32 cellular contexts compared by ENCODE assay signal in genomic region chr12:59847127-59847526, GRCh38.
"Had no signal": no experiment of that assay in that cellular context is flagged by ENCODE, and none has a peak within 500 bp of the region (broad histone marks: within the 10 kb centered on the region; RNA-seq: fewer than 3 reads in every experiment).

No MANE protein-coding gene starts in this region.

- H3K27ac Mint-ChIP-seq: activated B cell treated with CpG ODN at 0.5 μM for 24 hours; activated CD8-positive, alpha-beta T cell treated with anti-CD3 and anti-CD28 coated beads for 36 hours; activated naive CD8-positive, alpha-beta T cell; activated T-helper 17 cell treated with anti-CD3 and anti-CD28 coated beads, Interleukin-2, amount 50 U/mL, for 72 hours; effector memory CD8-positive, alpha-beta T cell; T-helper 17 cell; T-helper 2 cell treated with Interferon-gamma antibody and Interleukin-4, amounts not matched to agents 5 μg/mL and 100 μg/mL, for 36 hours had no signal

- H3K9me3 ChIP-seq: gastrocnemius medialis, heart left ventricle had no signal

- H3K27ac ChIP-seq: brain microvascular endothelial cell, epithelial cell of prostate, gastrocnemius medialis, heart left ventricle, WERI-Rb-1 had no signal

- ATAC-seq: activated CD4-positive, CD25-positive, alpha-beta regulatory T cell treated with anti-CD3 and anti-CD28 coated beads, Interleukin-2, amount 50 U/mL, for 24 hours; activated CD8-positive, alpha-beta T cell treated with anti-CD3 and anti-CD28 coated beads for 36 hours; activated T-cell treated with anti-CD3 and anti-CD28 coated beads, Interleukin-2, amount 50 U/mL, for 4 hours; activated T-helper 17 cell treated with anti-CD3 and anti-CD28 coated beads, Interleukin-2, amount 50 U/mL, for 72 hours; effector memory CD8-positive, alpha-beta T cell; gastrocnemius medialis; heart left ventricle; T-helper 17 cell had no signal

- H3K4me3 ChIP-seq: gastrocnemius medialis, heart left ventricle had no signal

- H3K27me3 ChIP-seq: brain microvascular endothelial cell, gastrocnemius medialis, heart left ventricle had no signal

- H3K4me1 Mint-ChIP-seq: activated B cell treated with CpG ODN at 0.5 μM for 24 hours; activated T-helper 17 cell treated with anti-CD3 and anti-CD28 coated beads, Interleukin-2, amount 50 U/mL, for 72 hours; T-helper 17 cell had no signal

- H3K36me3 Mint-ChIP-seq: activated naive CD8-positive, alpha-beta T cell had no signal

- H3K27me3 Mint-ChIP-seq: activated B cell treated with CpG ODN at 0.5 μM for 24 hours had no signal

- H3K9me3 Mint-ChIP-seq: activated B cell treated with CpG ODN at 0.5 μM for 24 hours; activated CD8-positive, alpha-beta T cell treated with anti-CD3 and anti-CD28 coated beads for 36 hours; activated T-cell treated with anti-CD3 and anti-CD28 coated beads, Interleukin-2, amount 50 U/mL, for 4 hours; activated T-helper 17 cell treated with anti-CD3 and anti-CD28 coated beads, Interleukin-2, amount 50 U/mL, for 72 hours; effector memory CD8-positive, alpha-beta T cell; T-helper 2 cell treated with Interferon-gamma antibody and Interleukin-4, amounts not matched to agents 5 μg/mL and 100 μg/mL, for 36 hours had no signal

- DNase-seq: activated B cell treated with CpG ODN at 0.5 μM for 24 hours; activated CD4-positive, alpha-beta T cell treated with anti-CD3 and anti-CD28 coated beads for 48 hours; activated CD4-positive, alpha-beta T cell treated with anti-CD3 and anti-CD28 coated beads, Interleukin-2, amount 50 U/mL, for 1 hour; activated CD4-positive, alpha-beta T cell treated with anti-CD3 and anti-CD28 coated beads, Interleukin-2, amount 50 U/mL, for 48 hours; activated CD8-positive, alpha-beta memory T cell treated with anti-CD3 and anti-CD28 coated beads for 24 hours; activated CD8-positive, alpha-beta T cell treated with anti-CD3 and anti-CD28 coated beads for 36 hours; activated effector memory CD4-positive, alpha-beta T cell treated with Interleukin-2 at 50 U/mL for 16 hours; activated gamma-delta T cell treated with Interleukin-2 at 50 U/mL for 16 hours; activated naive CD4-positive, alpha-beta T cell treated with anti-CD3 and anti-CD28 coated beads, Interleukin-2, amount 50 U/mL, for 16 hours; activated naive CD4-positive, alpha-beta T cell treated with Interleukin-2 at 50 U/mL for 16 hours; activated T-cell treated with anti-CD3 and anti-CD28 coated beads, Interleukin-2, amount 50 U/mL, for 4 hours; amniotic stem cell; anterior cingulate cortex; brain microvascular endothelial cell; caudate nucleus; cortex of kidney; dermis blood vessel endothelial cell; effector CD4-positive, alpha-beta T cell; effector memory CD8-positive, alpha-beta T cell; foreskin fibroblast; gastrocnemius medialis; glutamatergic neuron; heart left ventricle; T-helper 1 cell; T-helper 17 cell; T1000; WERI-Rb-1 had no signal

- H3K4me3 Mint-ChIP-seq: activated B cell treated with CpG ODN at 0.5 μM for 24 hours; activated CD8-positive, alpha-beta T cell treated with anti-CD3 and anti-CD28 coated beads for 36 hours; activated naive CD8-positive, alpha-beta T cell; activated T-cell treated with anti-CD3 and anti-CD28 coated beads, Interleukin-2, amount 50 U/mL, for 4 hours; activated T-helper 17 cell treated with anti-CD3 and anti-CD28 coated beads, Interleukin-2, amount 50 U/mL, for 72 hours; effector memory CD8-positive, alpha-beta T cell; T-helper 17 cell; T-helper 2 cell treated with Interferon-gamma antibody and Interleukin-4, amounts not matched to agents 5 μg/mL and 100 μg/mL, for 36 hours had no signal

- H3K36me3 ChIP-seq: brain microvascular endothelial cell, gastrocnemius medialis, heart left ventricle, WERI-Rb-1 had no signal

- H3K4me1 ChIP-seq: gastrocnemius medialis, heart left ventricle had no signal
